Comparison of ENCODE assay signal across 11 cellular contexts in genomic region chr2:1887915-1888314, GRCh38.
DNase-seq lines count a peak whose midpoint lies in the region; FAIRE-seq and TF ChIP-seq lines count a peak whose summit lies in the region.
"Had no signal": no experiment of that assay in that cellular context is flagged by ENCODE, and none has a peak within 500 bp of the region (broad histone marks: within the 10 kb centered on the region; RNA-seq: fewer than 3 reads in every experiment).

No MANE protein-coding gene starts in this region.

- no peak for TF ChIP-seq POLR2A in H54 (IDR thresholded peaks at IDR 0.05; ENCODE audit: low read depth, low read length)

- DNase-seq in AG09319 (ENCODE audit: extremely low read depth, low read depth): no peak
- peak; percentile 44 for DNase-seq in H54 (ENCODE audit: insufficient read length, low spot score)
- peak; percentile 46 for DNase-seq in SW480 (ENCODE audit: low spot score)
- peak; percentile 41 for DNase-seq in iPS-NIHi7 (ENCODE audit: extremely low spot score)
- DNase-seq in NCI-H187 treated with DMSO at 0.1 percent for 48 hours (lab: John Stamatoyannopoulos, UW): no peak
- DNase-seq in activated effector memory CD4-positive, alpha-beta T cell treated with Interleukin-2 at 50 U/mL for 16 hours: no peak
- no peak for DNase-seq in foreskin melanocyte
- DNase-seq in NCI-H128 (lab: John Stamatoyannopoulos, UW; ENCODE audit: unreplicated experiment): no peak
- DNase-seq: EL, NCI-H2029 treated with DMSO at 0.1 percent for 48 hours had no signal

- peak; percentile 20 for TF ChIP-seq CTCF in AG09319 (IDR thresholded peaks at IDR 0.05; ENCODE audit: low read depth, low read length)

- FAIRE-seq in H54 (lab: Jason Lieb, UNC): no peak
- FAIRE-seq: endometrium had no signal

Comparison
In these comparisons a context has a peak if more than half of its experiments do, and no peak if none do; other contexts are left out.
1. DNase-seq: peak in H54 (single experiment), SW480 (single experiment) and iPS-NIHi7 (single experiment); none in AG09319 (single experiment), NCI-H187 treated with DMSO at 0.1 percent for 48 hours (single experiment), activated effector memory CD4-positive, alpha-beta T cell treated with Interleukin-2 at 50 U/mL for 16 hours (single experiment), foreskin melanocyte (single experiment) and NCI-H128 (single experiment).